In the genomic region with DNA sequence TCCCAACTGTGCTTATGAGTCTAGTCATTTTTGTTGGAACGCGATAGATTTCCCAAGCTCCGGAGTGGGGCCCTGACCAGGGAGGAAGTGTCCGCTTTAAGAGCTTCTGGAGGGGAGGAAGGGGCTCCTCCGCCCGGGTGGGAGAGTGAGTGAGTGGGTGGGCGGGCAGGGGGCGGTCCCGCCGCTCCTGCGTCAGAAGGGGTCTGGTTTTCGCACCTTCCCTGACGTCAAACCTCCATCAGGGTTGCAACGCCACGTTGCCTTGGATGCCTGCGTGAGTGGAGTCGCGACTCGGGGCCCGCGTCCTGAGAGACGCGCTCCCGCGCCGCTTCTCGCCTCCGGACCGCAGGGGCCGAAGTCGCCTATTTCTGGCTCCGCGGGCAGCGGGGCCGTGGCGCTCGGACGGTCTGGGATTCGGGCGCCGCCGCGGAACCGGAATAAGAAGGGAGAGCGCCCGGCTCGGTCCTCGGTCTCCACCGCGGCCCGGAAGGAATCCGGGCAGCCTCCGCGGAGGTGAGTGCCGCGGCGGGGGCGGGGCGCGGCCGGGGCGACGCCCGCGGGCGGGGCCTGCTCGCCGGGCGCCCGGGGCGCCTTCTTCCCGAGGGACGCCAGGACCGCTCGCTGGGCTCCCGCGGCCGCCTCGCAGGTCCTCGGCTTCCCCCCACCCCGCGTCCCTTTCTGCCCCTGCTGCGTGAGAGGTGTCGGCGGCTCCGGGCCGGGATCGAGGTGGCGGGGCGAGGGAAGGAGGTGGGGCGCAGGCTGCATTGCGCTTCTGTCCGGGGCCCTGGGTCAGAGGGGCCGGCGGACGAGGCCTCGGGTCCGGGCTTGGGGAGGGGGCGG, we compare ENCODE assay signal across 8 cellular contexts. TPM values are rescaled to one million over a fixed set of nuclear protein-coding genes. Genes with fewer than 3 reads are reported as not detected.
DNase-seq lines count a peak whose midpoint lies in the region; ATAC-seq and TF ChIP-seq lines count a peak whose summit lies in the region.

A gene (plus strand): TSS at position 230 of the 840 bp plus-strand sequence. CDS start 7,187 bp downstream, outside the sequence.

- TF ChIP-seq CTCF in foreskin fibroblast (IDR thresholded peaks at IDR 0.05; ENCODE audit: low read depth, low read length), result no peak
- TF ChIP-seq CTCF in neural progenitor cell (IDR thresholded peaks at IDR 0.05), result no peak
- no peak for TF ChIP-seq CTCF in tibial nerve (IDR thresholded peaks at IDR 0.05)

- no peaks in the 10 kb centered on the region for H3K36me3 ChIP-seq in NT2/D1 (ENCODE audit: insufficient read depth, insufficient read length, low read length)
- H3K36me3 ChIP-seq in neural progenitor cell, result no peaks in the 10 kb centered on the region
- no peaks in the 10 kb centered on the region for H3K36me3 ChIP-seq in tibial nerve

- H2AFZ ChIP-seq in neural progenitor cell (replicated peaks), result peak within 1 kb of the TSS; percentile 99

- peak in 1 of 2 donors; percentile 28 for TF ChIP-seq POLR2A in tibial nerve (IDR thresholded peaks at IDR 0.05)

- peak within 1 kb of the TSS; percentile 90 for H3K9ac ChIP-seq in NT2/D1 (ENCODE audit: insufficient read length, low read depth)
- H3K9ac ChIP-seq in neural progenitor cell, result peak within 1 kb of the TSS; percentile 59

- H3F3A ChIP-seq in neural progenitor cell (ENCODE audit: low read depth), result peaks cover 41% of the 10 kb centered on the region

- peak within 1 kb of the TSS; percentile 99 for H3K27ac Mint-ChIP-seq in neural progenitor cell

- H4K20me1 ChIP-seq in neural progenitor cell (ENCODE audit: low read depth), result peaks cover 30% of the 10 kb centered on the region

- H3K4me3 ChIP-seq in NT2/D1 (ENCODE audit: insufficient read length, low read depth) (peak within 1 kb of the TSS; percentile 88), foreskin fibroblast (ENCODE audit: low read depth in 1 of 2, low read length in 2 of 2) (peak within 1 kb of the TSS; percentile 64 to 69), neural progenitor cell (peak within 1 kb of the TSS; percentile 93), tibial nerve (peak within 1 kb of the TSS; percentile 41 to 83 (median 64))

- H3K27ac ChIP-seq in neural progenitor cell (peak within 1 kb of the TSS; percentile 95), tibial nerve (peak within 1 kb of the TSS in 3 of 4 donors; percentile 22 to 77 (median 77))

- H3K9me3 Mint-ChIP-seq in neural progenitor cell, result no peaks in the 10 kb centered on the region

- H3K27me3 Mint-ChIP-seq in neural progenitor cell (ENCODE audit: insufficient read depth, low read depth), result no peaks in the 10 kb centered on the region

- H3K79me2 ChIP-seq in neural progenitor cell (ENCODE audit: low read depth), result peaks cover 47% of the 10 kb centered on the region

- ATAC-seq in GM18867 (IDR thresholded peaks at IDR 0.05; ENCODE audit: unreplicated experiment), result peak; percentile 84
- ATAC-seq in HG03039 (IDR thresholded peaks at IDR 0.05; ENCODE audit: unreplicated experiment), result peak; percentile 80

- H3K27me3 ChIP-seq in NT2/D1 (ENCODE audit: insufficient read depth, insufficient read length), result peaks cover 11% of the 10 kb centered on the region
- peaks cover 79% of the 10 kb centered on the region for H3K27me3 ChIP-seq in neural progenitor cell
- H3K27me3 ChIP-seq in tibial nerve, result peaks cover 0 to 82% of the 10 kb centered on the region in 2 donors

- H3K9me3 ChIP-seq in NT2/D1 (ENCODE audit: insufficient read depth, low read length) (no peaks in the 10 kb centered on the region), neural progenitor cell (ENCODE audit: low read depth) (no peaks in the 10 kb centered on the region), tibial nerve (no peaks in the 10 kb centered on the region)

- peak within 1 kb of the TSS; percentile 91 for H3K4me2 ChIP-seq in neural progenitor cell

- H3K4me3 Mint-ChIP-seq in neural progenitor cell, result peak within 1 kb of the TSS; percentile 98

- H3K36me3 Mint-ChIP-seq in neural progenitor cell, result no peaks in the 10 kb centered on the region

- WGBS in tibial nerve, 2 donors, result 0 to 1% methylated on average over 33 to 49 of the region's 99 CpGs

- peak; percentile 86 for DNase-seq in AG08396 (ENCODE audit: low spot score)
- peak; percentile 57 for DNase-seq in NT2/D1 (ENCODE audit: low read depth, low spot score)
- peak; percentile 18 for DNase-seq in activated T-helper 9 cell treated with anti-CD3 and anti-CD28 coated beads, Interleukin-2, amount 50 U/mL, for 16 hours (ENCODE audit: low read depth)
- DNase-seq in foreskin fibroblast, result peak; percentile 38 to 74
- DNase-seq in neural progenitor cell (ENCODE audit: low spot score), result peak; percentile 89
- no peak for DNase-seq in tibial nerve (ENCODE audit: low spot score in 2 of 2)

- no peaks in the 10 kb centered on the region for H3K4me1 ChIP-seq in NT2/D1 (ENCODE audit: insufficient read depth, insufficient read length)
- H3K4me1 ChIP-seq in neural progenitor cell, result peaks cover 28% of the 10 kb centered on the region
- peaks cover 0 to 23% (median 0%) of the 10 kb centered on the region in 4 donors for H3K4me1 ChIP-seq in tibial nerve

- no peak for TF ChIP-seq EP300 in tibial nerve (IDR thresholded peaks at IDR 0.05)

- H3K4me1 Mint-ChIP-seq in neural progenitor cell, result peaks cover 33% of the 10 kb centered on the region

RNA-seq across cellular contexts. Expression of the gene that starts here (rescaled TPM):
- total RNA-seq in neural progenitor cell (ENCODE audit: low replicate concordance) (42.6 and 83.6 TPM in 2 replicates), tibial nerve (10 to 100 TPM in 3 of 4 donors, 1 to 10 TPM in 1; 9.0 to 16.1 (median 13.0) TPM)

Comparison
In these comparisons a context has a peak if more than half of its experiments do, and no peak if none do; other contexts are left out.
1. DNase-seq: peak in AG08396 (single experiment), NT2/D1 (single experiment), activated T-helper 9 cell treated with anti-CD3 and anti-CD28 coated beads, Interleukin-2, amount 50 U/mL, for 16 hours (single experiment), foreskin fibroblast (2 of 2) and neural progenitor cell (single experiment); none in tibial nerve (0 of 2).
2. Peak in every context shown above with its lines, with median percentiles within 50 percentile points of each other: H3K4me3 ChIP-seq.